24 cellular contexts compared by ENCODE assay signal in the genomic region with DNA sequence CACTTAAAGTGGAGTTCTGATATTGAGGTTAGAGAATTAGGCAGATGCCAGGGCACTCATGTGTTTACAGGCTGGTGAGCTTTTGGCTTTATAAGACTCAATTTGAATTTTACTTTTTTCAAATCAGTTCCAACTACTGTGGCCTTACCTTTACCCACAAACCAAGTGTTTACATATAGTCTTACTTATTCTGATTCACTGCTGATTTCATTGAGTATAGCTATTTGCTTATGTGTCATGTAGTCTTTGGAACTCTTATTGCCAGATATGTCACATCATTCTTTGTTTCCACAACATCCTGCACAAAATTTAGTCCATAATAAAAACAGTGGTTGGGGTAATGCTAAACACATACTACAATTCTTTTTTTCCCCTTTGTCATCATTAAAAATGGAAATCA.
"Had no signal": no experiment of that assay in that cellular context is flagged by ENCODE, and none has a peak within 500 bp of the region (broad histone marks: within the 10 kb centered on the region; RNA-seq: fewer than 3 reads in every experiment).

No MANE protein-coding gene starts in this region.

- H3K27ac ChIP-seq: ascending aorta, brain microvascular endothelial cell had no signal

- H3K4me3 ChIP-seq: ascending aorta had no signal

- H3K36me3 ChIP-seq: ascending aorta, brain microvascular endothelial cell had no signal

- ATAC-seq: activated CD8-positive, alpha-beta memory T cell treated with anti-CD3 and anti-CD28 coated beads, Interleukin-2, amount 10 ng/mL, durations not matched to agents 7 days and 5 days had no signal

- H3K27me3 ChIP-seq: ascending aorta, brain microvascular endothelial cell had no signal

- H3K4me1 ChIP-seq: ascending aorta had no signal

- DNase-seq: activated B cell treated with CpG ODN at 0.5 μM for 24 hours; activated CD4-positive, alpha-beta T cell treated with anti-CD3 and anti-CD28 coated beads for 1 hour; activated CD4-positive, alpha-beta T cell treated with anti-CD3 and anti-CD28 coated beads, Interleukin-2, amount 10 ng/mL, durations not matched to agents 24 days and 14 days; activated CD4-positive, alpha-beta T cell treated with anti-CD3 and anti-CD28 coated beads, Interleukin-2, amount 50 U/mL, for 48 hours; activated CD8-positive, alpha-beta memory T cell treated with anti-CD3 and anti-CD28 coated beads, Interleukin-2, amount 10 ng/mL, durations not matched to agents 7 days and 5 days; activated effector memory CD4-positive, alpha-beta T cell treated with Interleukin-2 at 50 U/mL for 16 hours; activated naive CD4-positive, alpha-beta T cell; activated T-cell treated with anti-CD3 and anti-CD28 coated beads, Interleukin-2, amount 50 U/mL, for 24 hours; brain microvascular endothelial cell; cerebellar nuclear complex; Karpas-422; MM.1S; NCI-H1105; NCI-H1436; NCI-H1694 treated with DMSO at 0.1 percent for 48 hours; NCI-H2081; NCI-H510A treated with DMSO at 0.1 percent for 48 hours; SHP77 treated with DMSO at 0.1 percent for 48 hours; T-helper 9 cell had no signal

- H3K27me3 Mint-ChIP-seq: activated B cell treated with CpG ODN at 0.5 μM for 24 hours; activated CD4-positive, alpha-beta T cell treated with anti-CD3 and anti-CD28 coated beads, Interleukin-2, amount 10 ng/mL, durations not matched to agents 24 days and 14 days; activated CD8-positive, alpha-beta memory T cell treated with anti-CD3 and anti-CD28 coated beads, Interleukin-2, amount 10 ng/mL, durations not matched to agents 7 days and 5 days had no signal

- FAIRE-seq: RCC 7860 had no signal

- H3K4me1 Mint-ChIP-seq: activated B cell treated with CpG ODN at 0.5 μM for 24 hours; activated CD4-positive, alpha-beta T cell treated with anti-CD3 and anti-CD28 coated beads, Interleukin-2, amount 10 ng/mL, durations not matched to agents 24 days and 14 days; activated CD8-positive, alpha-beta memory T cell treated with anti-CD3 and anti-CD28 coated beads, Interleukin-2, amount 10 ng/mL, durations not matched to agents 7 days and 5 days; activated naive CD4-positive, alpha-beta T cell treated with anti-CD3 and anti-CD28 coated beads, Interleukin-2, amount 50 U/mL, for 24 hours had no signal

- H3K27ac Mint-ChIP-seq: activated B cell treated with CpG ODN at 0.5 μM for 24 hours; activated CD4-positive, alpha-beta T cell treated with anti-CD3 and anti-CD28 coated beads, Interleukin-2, amount 10 ng/mL, durations not matched to agents 24 days and 14 days; activated CD8-positive, alpha-beta memory T cell treated with anti-CD3 and anti-CD28 coated beads, Interleukin-2, amount 10 ng/mL, durations not matched to agents 7 days and 5 days; activated naive CD4-positive, alpha-beta T cell treated with anti-CD3 and anti-CD28 coated beads, Interleukin-2, amount 50 U/mL, for 24 hours; activated T-cell treated with anti-CD3 and anti-CD28 coated beads, Interleukin-2, amount 50 U/mL, for 24 hours; activated T-helper 1 cell treated with anti-CD3 and anti-CD28 coated beads, Interleukin-12 subunit alpha, Interleukin-12 subunit beta, Interleukin-2, Interleukin-4 antibody, amounts not matched to agents 30 ng/mL and 10 ng/mL and 1 ng/mL, durations not matched to agents 14 hours and 24 hours and 36 hours; T-helper 1 cell treated with Interleukin-12 subunit alpha and Interleukin-12 subunit beta and Interleukin-4 antibody, amounts not matched to agents 30 μg/mL and 1 μg/mL, for 36 hours had no signal

- H3K36me3 Mint-ChIP-seq: activated CD8-positive, alpha-beta memory T cell treated with anti-CD3 and anti-CD28 coated beads, Interleukin-2, amount 10 ng/mL, durations not matched to agents 7 days and 5 days; activated naive CD4-positive, alpha-beta T cell treated with anti-CD3 and anti-CD28 coated beads, Interleukin-2, amount 50 U/mL, for 24 hours had no signal

- H3K4me3 Mint-ChIP-seq: activated B cell treated with CpG ODN at 0.5 μM for 24 hours; activated CD4-positive, alpha-beta T cell treated with anti-CD3 and anti-CD28 coated beads, Interleukin-2, amount 10 ng/mL, durations not matched to agents 24 days and 14 days; activated CD8-positive, alpha-beta memory T cell treated with anti-CD3 and anti-CD28 coated beads, Interleukin-2, amount 10 ng/mL, durations not matched to agents 7 days and 5 days; activated naive CD4-positive, alpha-beta T cell treated with anti-CD3 and anti-CD28 coated beads, Interleukin-2, amount 50 U/mL, for 24 hours; activated T-cell treated with anti-CD3 and anti-CD28 coated beads, Interleukin-2, amount 50 U/mL, for 24 hours; activated T-helper 1 cell treated with anti-CD3 and anti-CD28 coated beads, Interleukin-12 subunit alpha, Interleukin-12 subunit beta, Interleukin-2, Interleukin-4 antibody, amounts not matched to agents 30 ng/mL and 10 ng/mL and 1 ng/mL, durations not matched to agents 14 hours and 24 hours and 36 hours; T-helper 1 cell treated with Interleukin-12 subunit alpha and Interleukin-12 subunit beta and Interleukin-4 antibody, amounts not matched to agents 30 μg/mL and 1 μg/mL, for 36 hours had no signal
